Comparison of ENCODE assay signal across 9 cellular contexts in genomic region chr13:74288361-74288911, GRCh38.
DNase-seq lines count a peak whose midpoint lies in the region; ATAC-seq and TF ChIP-seq lines count a peak whose summit lies in the region.
"Had no signal": no experiment of that assay in that cellular context is flagged by ENCODE, and none has a peak within 500 bp of the region (broad histone marks: within the 10 kb centered on the region; RNA-seq: fewer than 3 reads in every experiment).

No MANE protein-coding gene starts in this region.

- H3K27me3 Mint-ChIP-seq in activated naive CD4-positive, alpha-beta T cell treated with anti-CD3 and anti-CD28 coated beads for 36 hours (ENCODE audit: low read depth), result no peaks in the 10 kb centered on the region

- H3K9me3 Mint-ChIP-seq in activated naive CD4-positive, alpha-beta T cell treated with anti-CD3 and anti-CD28 coated beads for 36 hours, result no peaks in the 10 kb centered on the region

- 26 to 53% methylated on average over 10 of the region's 10 CpGs for WGBS in testis, 2 donors

- H3K4me1 Mint-ChIP-seq in activated naive CD4-positive, alpha-beta T cell treated with anti-CD3 and anti-CD28 coated beads for 36 hours (ENCODE audit: low read depth), result peaks cover 66% of the 10 kb centered on the region

- peak overlapping the region; percentile 73 for H3K4me3 Mint-ChIP-seq in activated naive CD4-positive, alpha-beta T cell treated with anti-CD3 and anti-CD28 coated beads for 36 hours

- CTCF ChIA-PET in activated naive CD4-positive, alpha-beta T cell treated with anti-CD3 and anti-CD28 coated beads for 36 hours (lab: Charles Lee), result interaction anchor here (0.6 to 3.4 kb wide), 23 partner anchors 12 to 931 kb away, joined by 3 to 26 read pairs (median 3); no protein-coding TSS in a partner anchor

- peak overlapping the region; percentile 17 for H3K27ac ChIP-seq in rectal smooth muscle tissue (ENCODE audit: low read depth, low read length)
- no peak overlapping the region for H3K27ac ChIP-seq in testis
- H3K27ac ChIP-seq: HL-60 had no signal

- TF ChIP-seq POLR2A in testis (IDR thresholded peaks at IDR 0.05), result no peak

- H3K36me3 ChIP-seq in rectal smooth muscle tissue (ENCODE audit: control insufficient read depth, insufficient read depth, low read length) (no peaks in the 10 kb centered on the region), testis (ENCODE audit: low read depth, missing control alignments) (no peaks in the 10 kb centered on the region)

- H3K9me3 ChIP-seq in testis, result no peaks in the 10 kb centered on the region

- in situ Hi-C loops in G401 (cut with HindIII; ENCODE audit: low sequenced_read_pairs), result no loop called here

- H3K4me1 ChIP-seq in rectal smooth muscle tissue (ENCODE audit: control insufficient read depth, insufficient read depth, low read length) (peaks cover 34% of the 10 kb centered on the region), testis (peaks cover 8% of the 10 kb centered on the region)

- ATAC-seq in left cardiac atrium, result peak in 1 of 2 donors; percentile 59
- no peak for ATAC-seq in GM18498 (IDR thresholded peaks at IDR 0.05; ENCODE audit: unreplicated experiment)
- ATAC-seq in HG03520 (IDR thresholded peaks at IDR 0.05; ENCODE audit: unreplicated experiment), result no peak

- no peaks in the 10 kb centered on the region for H3K36me3 Mint-ChIP-seq in activated naive CD4-positive, alpha-beta T cell treated with anti-CD3 and anti-CD28 coated beads for 36 hours (ENCODE audit: low read depth)

- TF ChIP-seq CTCF in testis (IDR thresholded peaks at IDR 0.05), result no peak

- H3K27me3 ChIP-seq in rectal smooth muscle tissue (ENCODE audit: control insufficient read depth, insufficient read depth, low read length) (no peaks in the 10 kb centered on the region), testis (no peaks in the 10 kb centered on the region)

- H3K27ac Mint-ChIP-seq in activated naive CD4-positive, alpha-beta T cell treated with anti-CD3 and anti-CD28 coated beads for 36 hours, result peak overlapping the region; percentile 59

- DNase-seq in G401 (ENCODE audit: low spot score), result peak; percentile 71
- DNase-seq in NCI-H69 (lab: John Stamatoyannopoulos, UW), result peak; percentile 78
- DNase-seq in activated naive CD4-positive, alpha-beta T cell treated with anti-CD3 and anti-CD28 coated beads for 36 hours, result peak; percentile 28
- peak; percentile 53 for DNase-seq in left cardiac atrium
- DNase-seq in testis, result no peak

- intact Hi-C loops in activated naive CD4-positive, alpha-beta T cell treated with anti-CD3 and anti-CD28 coated beads for 36 hours (cut with micrococcal nuclease), result loop anchor here (5.0 to 10.0 kb wide), 2 partner anchors 289 to 1504 kb away; partner anchors contain the start of genes DIS3 and PIBF1
- intact Hi-C loops in left cardiac atrium (cut with DNase I), result loop anchor here in 1 of 2 donors (2.0 to 5.0 kb wide), 3 partner anchors 151 to 534 kb away; no protein-coding TSS in a partner anchor
- intact Hi-C loops in testis (cut with DNase I; ENCODE audit: low total_unique reads), result no loop called here

- peak overlapping the region; percentile 59 for H3K4me3 ChIP-seq in rectal smooth muscle tissue (ENCODE audit: low read length)
- H3K4me3 ChIP-seq in testis, result peak overlapping the region in 1 of 2 donors; percentile 21

- H3K9ac ChIP-seq in rectal smooth muscle tissue (ENCODE audit: low read length), result no peak overlapping the region
